Comparison of ENCODE assay signal across 30 cellular contexts in the genomic region with DNA sequence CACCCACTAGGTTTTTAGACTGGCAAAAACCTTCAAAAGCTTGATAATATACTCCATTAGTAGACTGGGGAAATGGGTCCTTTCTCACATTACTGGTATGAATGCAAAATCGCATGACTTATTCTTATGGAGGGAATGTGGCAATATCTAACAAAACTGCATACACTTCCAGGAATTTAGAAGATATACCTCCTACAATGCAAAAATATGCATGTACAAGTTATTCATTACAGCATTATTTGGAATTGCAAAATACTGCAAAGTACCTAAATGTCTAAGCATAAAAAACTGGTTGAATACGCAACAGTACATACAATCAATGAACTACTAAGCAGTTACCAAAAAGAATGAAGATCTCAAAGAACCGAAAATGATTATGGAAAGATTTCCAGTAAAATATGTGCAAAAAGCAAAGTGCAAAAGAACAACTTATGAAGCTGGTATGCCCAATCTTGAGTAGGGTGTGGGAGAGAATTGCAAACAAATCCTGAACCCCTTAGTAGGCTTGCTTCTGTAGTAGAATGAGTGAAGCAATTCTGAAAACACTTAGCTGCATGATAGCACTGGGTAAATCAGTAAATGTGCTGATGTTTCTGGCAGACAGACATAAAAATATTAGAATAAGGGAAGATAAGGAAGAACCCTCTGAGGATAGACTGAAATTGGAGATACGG.
A peak's percentile ranks its signal among the peaks of the same experiment; 100 is the strongest.
DNase-seq lines count a peak whose midpoint lies in the region; ATAC-seq, FAIRE-seq and TF ChIP-seq lines count a peak whose summit lies in the region.
"Had no signal": no experiment of that assay in that cellular context is flagged by ENCODE, and none has a peak within 500 bp of the region (broad histone marks: within the 10 kb centered on the region; RNA-seq: fewer than 3 reads in every experiment).

No MANE protein-coding gene starts in this region.

- H3K4me3 Mint-ChIP-seq in astrocyte (ENCODE audit: unreplicated experiment): no peak overlapping the region
- H3K4me3 Mint-ChIP-seq in activated T-helper 2 cell treated with anti-CD3 and anti-CD28 coated beads, Interferon-gamma antibody, Interleukin-2, Interleukin-4, amounts not matched to agents 10 μg/mL and 5 μg/mL and 100 μg/mL, durations not matched to agents 14 hours and 24 hours and 36 hours (ENCODE audit: low read depth): no peak overlapping the region
- H3K4me3 Mint-ChIP-seq in activated T-cell treated with anti-CD3 and anti-CD28 coated beads, Interleukin-2, amount 50 U/mL, for 4 hours: no peak overlapping the region
- H3K4me3 Mint-ChIP-seq: activated CD8-positive, alpha-beta memory T cell treated with anti-CD3 and anti-CD28 coated beads, Interleukin-2, amount 10 ng/mL, durations not matched to agents 7 days and 5 days; brain; CD8-positive, alpha-beta T cell; H9; memory B cell; nephron progenitor cell; T-helper 1 cell treated with Interleukin-12 subunit alpha and Interleukin-12 subunit beta and Interleukin-4 antibody, amounts not matched to agents 30 μg/mL and 1 μg/mL, for 36 hours had no signal

- no peaks in the 10 kb centered on the region for H3K27me3 Mint-ChIP-seq in astrocyte (ENCODE audit: low read depth, unreplicated experiment)
- H3K27me3 Mint-ChIP-seq in activated T-helper 2 cell treated with anti-CD3 and anti-CD28 coated beads, Interferon-gamma antibody, Interleukin-2, Interleukin-4, amounts not matched to agents 10 μg/mL and 5 μg/mL and 100 μg/mL, durations not matched to agents 14 hours and 24 hours and 36 hours (ENCODE audit: low read depth): no peaks in the 10 kb centered on the region
- no peaks in the 10 kb centered on the region for H3K27me3 Mint-ChIP-seq in activated T-cell treated with anti-CD3 and anti-CD28 coated beads, Interleukin-2, amount 50 U/mL, for 4 hours (ENCODE audit: low read depth)
- H3K27me3 Mint-ChIP-seq: activated CD8-positive, alpha-beta memory T cell treated with anti-CD3 and anti-CD28 coated beads, Interleukin-2, amount 10 ng/mL, durations not matched to agents 7 days and 5 days; brain; memory B cell had no signal

- H3K36me3 ChIP-seq in astrocyte (ENCODE audit: insufficient read depth, low read length): no peaks in the 10 kb centered on the region
- no peaks in the 10 kb centered on the region for H3K36me3 ChIP-seq in aorta (ENCODE audit: control insufficient read depth in 1 of 2, insufficient read depth in 2 of 2, low read length in 1 of 2)
- H3K36me3 ChIP-seq in gastrocnemius medialis: no peaks in the 10 kb centered on the region
- H3K36me3 ChIP-seq: BE2C had no signal

- H3K27ac Mint-ChIP-seq in astrocyte (ENCODE audit: unreplicated experiment): no peak overlapping the region
- H3K27ac Mint-ChIP-seq in activated T-helper 2 cell treated with anti-CD3 and anti-CD28 coated beads, Interferon-gamma antibody, Interleukin-2, Interleukin-4, amounts not matched to agents 10 μg/mL and 5 μg/mL and 100 μg/mL, durations not matched to agents 14 hours and 24 hours and 36 hours: no peak overlapping the region
- H3K27ac Mint-ChIP-seq: activated CD8-positive, alpha-beta memory T cell treated with anti-CD3 and anti-CD28 coated beads, Interleukin-2, amount 10 ng/mL, durations not matched to agents 7 days and 5 days; brain; CD8-positive, alpha-beta T cell; H9; memory B cell; nephron progenitor cell; T-helper 1 cell treated with Interleukin-12 subunit alpha and Interleukin-12 subunit beta and Interleukin-4 antibody, amounts not matched to agents 30 μg/mL and 1 μg/mL, for 36 hours had no signal

- ATAC-seq in left cardiac atrium (peak; percentile 34 to 45), aorta (ENCODE audit: low FRiP score) (peak; percentile 26), gastrocnemius medialis (no peak)
- no peak for ATAC-seq in activated T-cell treated with anti-CD3 and anti-CD28 coated beads, Interleukin-2, amount 50 U/mL, for 4 hours
- ATAC-seq: activated CD8-positive, alpha-beta memory T cell treated with anti-CD3 and anti-CD28 coated beads, Interleukin-2, amount 10 ng/mL, durations not matched to agents 7 days and 5 days; CD8-positive, alpha-beta T cell; SK-N-SH treated with all-trans-retinoic acid at 6 μM for 48 hours had no signal

- no peak overlapping the region for H3K4me2 ChIP-seq in astrocyte (ENCODE audit: low read length)

- no peaks in the 10 kb centered on the region for H3K36me3 Mint-ChIP-seq in astrocyte (ENCODE audit: low read depth, unreplicated experiment)
- peaks cover 9% of the 10 kb centered on the region for H3K36me3 Mint-ChIP-seq in activated T-helper 2 cell treated with anti-CD3 and anti-CD28 coated beads, Interferon-gamma antibody, Interleukin-2, Interleukin-4, amounts not matched to agents 10 μg/mL and 5 μg/mL and 100 μg/mL, durations not matched to agents 14 hours and 24 hours and 36 hours (ENCODE audit: low read depth)
- H3K36me3 Mint-ChIP-seq in activated T-cell treated with anti-CD3 and anti-CD28 coated beads, Interleukin-2, amount 50 U/mL, for 4 hours (ENCODE audit: insufficient read depth): peaks cover 15% of the 10 kb centered on the region
- H3K36me3 Mint-ChIP-seq: activated CD8-positive, alpha-beta memory T cell treated with anti-CD3 and anti-CD28 coated beads, Interleukin-2, amount 10 ng/mL, durations not matched to agents 7 days and 5 days; brain had no signal

- DNase-seq in left cardiac atrium (no peak), cardiac septum (ENCODE audit: low spot score) (no peak), astrocyte (ENCODE audit: low read depth) (peak; percentile 15), iris pigment epithelial cell (ENCODE audit: low read depth) (peak; percentile 76), aorta (no peak), gastrocnemius medialis (no peak)
- no peak for DNase-seq in activated T-helper 2 cell treated with anti-CD3 and anti-CD28 coated beads, Interferon-gamma antibody, Interleukin-2, Interleukin-4, amounts not matched to agents 10 μg/mL and 5 μg/mL and 100 μg/mL, durations not matched to agents 14 hours and 24 hours and 36 hours (ENCODE audit: low spot score)
- DNase-seq in activated T-cell treated with anti-CD3 and anti-CD28 coated beads, Interleukin-2, amount 50 U/mL, for 4 hours: no peak
- DNase-seq: activated CD4-positive, CD25-positive, alpha-beta regulatory T cell; activated CD8-positive, alpha-beta memory T cell treated with anti-CD3 and anti-CD28 coated beads, Interleukin-2, amount 10 ng/mL, durations not matched to agents 7 days and 5 days; activated naive CD4-positive, alpha-beta T cell; activated T-cell treated with anti-CD3 and anti-CD28 coated beads, Interleukin-2, amount 50 U/mL, for 48 hours; BE2C; CD8-positive, alpha-beta T cell; H9; KBM-7; NCI-H1105; NCI-H1930; NCI-H524; nephron progenitor cell; stimulated activated naive CD4-positive, alpha-beta T cell had no signal

- H3K9me3 Mint-ChIP-seq in astrocyte (ENCODE audit: unreplicated experiment): no peaks in the 10 kb centered on the region
- H3K9me3 Mint-ChIP-seq in activated T-helper 2 cell treated with anti-CD3 and anti-CD28 coated beads, Interferon-gamma antibody, Interleukin-2, Interleukin-4, amounts not matched to agents 10 μg/mL and 5 μg/mL and 100 μg/mL, durations not matched to agents 14 hours and 24 hours and 36 hours: no peaks in the 10 kb centered on the region
- H3K9me3 Mint-ChIP-seq in activated T-cell treated with anti-CD3 and anti-CD28 coated beads, Interleukin-2, amount 50 U/mL, for 4 hours: no peaks in the 10 kb centered on the region
- H3K9me3 Mint-ChIP-seq: brain; CD8-positive, alpha-beta T cell; H9; memory B cell; nephron progenitor cell; T-helper 1 cell treated with Interleukin-12 subunit alpha and Interleukin-12 subunit beta and Interleukin-4 antibody, amounts not matched to agents 30 μg/mL and 1 μg/mL, for 36 hours had no signal

- 87 to 88% methylated on average over 4 of the region's 4 CpGs for WGBS in aorta, 2 donors

- H3K4me1 Mint-ChIP-seq in astrocyte (ENCODE audit: low read depth, unreplicated experiment): peaks cover 23% of the 10 kb centered on the region
- H3K4me1 Mint-ChIP-seq in activated T-helper 2 cell treated with anti-CD3 and anti-CD28 coated beads, Interferon-gamma antibody, Interleukin-2, Interleukin-4, amounts not matched to agents 10 μg/mL and 5 μg/mL and 100 μg/mL, durations not matched to agents 14 hours and 24 hours and 36 hours (ENCODE audit: low read depth): no peaks in the 10 kb centered on the region
- peaks cover 2% of the 10 kb centered on the region for H3K4me1 Mint-ChIP-seq in activated T-cell treated with anti-CD3 and anti-CD28 coated beads, Interleukin-2, amount 50 U/mL, for 4 hours (ENCODE audit: low read depth)
- H3K4me1 Mint-ChIP-seq: activated CD8-positive, alpha-beta memory T cell treated with anti-CD3 and anti-CD28 coated beads, Interleukin-2, amount 10 ng/mL, durations not matched to agents 7 days and 5 days had no signal

- H3K9me3 ChIP-seq in astrocyte (ENCODE audit: insufficient read depth, low read depth, low read length): no peaks in the 10 kb centered on the region
- no peaks in the 10 kb centered on the region for H3K9me3 ChIP-seq in aorta (ENCODE audit: control insufficient read depth, low read length)
- no peaks in the 10 kb centered on the region for H3K9me3 ChIP-seq in gastrocnemius medialis
- H3K9me3 ChIP-seq: BE2C, suprapubic skin had no signal

- no peak overlapping the region for H2AFZ ChIP-seq in astrocyte (ENCODE audit: low read depth, low read length)

- no peaks in the 10 kb centered on the region for H3K79me2 ChIP-seq in astrocyte (ENCODE audit: insufficient read depth, low read length)

- no peaks in the 10 kb centered on the region for H3K4me1 ChIP-seq in astrocyte (ENCODE audit: insufficient read depth, low read length)
- no peaks in the 10 kb centered on the region for H3K4me1 ChIP-seq in aorta (ENCODE audit: control insufficient read depth in 1 of 2, insufficient read depth in 2 of 2, low read length in 2 of 2)
- H3K4me1 ChIP-seq in gastrocnemius medialis: peaks cover 5 to 10% of the 10 kb centered on the region in 2 donors

- H4K20me1 ChIP-seq in astrocyte (ENCODE audit: insufficient read depth, low read length): no peaks in the 10 kb centered on the region

- TF ChIP-seq CTCF in astrocyte (IDR thresholded peaks at IDR 0.05; ENCODE audit: insufficient read depth, low read depth, low read length) (no peak), gastrocnemius medialis (IDR thresholded peaks at IDR 0.05 in 4 of 5, conservative IDR thresholded peaks at IDR 0.05 in 1 of 5) (no peak)

- in situ Hi-C loops in gastrocnemius medialis (cut with MboI; ENCODE audit: low sequenced_read_pairs in 4 of 4): no loop called here

- intact Hi-C loops in left cardiac atrium (cut with DNase I): no loop called here
- intact Hi-C loops in cardiac septum (cut with DNase I): no loop called here
- intact Hi-C loops in aorta (cut with DNase I): no loop called here
- intact Hi-C loops in activated T-helper 2 cell treated with anti-CD3 and anti-CD28 coated beads, Interferon-gamma antibody, Interleukin-2, Interleukin-4, amounts not matched to agents 10 μg/mL and 5 μg/mL and 100 μg/mL, durations not matched to agents 14 hours and 24 hours and 36 hours (cut with micrococcal nuclease): no loop called here
- intact Hi-C loops in gastrocnemius medialis (cut with DNase I; ENCODE audit: low total_unique reads): no loop called here

- FAIRE-seq in astrocyte (lab: Jason Lieb, UNC): peak; percentile 9
- FAIRE-seq: A204.1, GM12891, HTR-8/SVneo had no signal

- H3K4me3 ChIP-seq in astrocyte (ENCODE audit: insufficient read depth, low read depth, low read length): no peak overlapping the region
- no peak overlapping the region for H3K4me3 ChIP-seq in aorta (ENCODE audit: low read length in 2 of 2)
- no peak overlapping the region for H3K4me3 ChIP-seq in gastrocnemius medialis
- H3K4me3 ChIP-seq: skin epidermis, suprapubic skin had no signal

- H3K27ac ChIP-seq in astrocyte (ENCODE audit: low read depth, low read length) (no peak overlapping the region), aorta (ENCODE audit: low read depth in 1 of 2, low read length in 2 of 2) (no peak overlapping the region), gastrocnemius medialis (peak overlapping the region in 1 of 4 donors; percentile 27)
- H3K27ac ChIP-seq: skin epidermis had no signal

- no peak overlapping the region for H3K9ac ChIP-seq in astrocyte (ENCODE audit: low read length)

- TF ChIP-seq POLR2A in gastrocnemius medialis (IDR thresholded peaks at IDR 0.05): no peak

- H3K27me3 ChIP-seq in astrocyte (ENCODE audit: insufficient read depth, low read length) (no peaks in the 10 kb centered on the region), aorta (ENCODE audit: control insufficient read depth in 1 of 2, insufficient read depth in 2 of 2, low read length in 1 of 2) (no peaks in the 10 kb centered on the region), gastrocnemius medialis (no peaks in the 10 kb centered on the region)
- H3K27me3 ChIP-seq: BE2C, suprapubic skin had no signal

Comparison
In these comparisons a context has a peak if more than half of its experiments do, and no peak if none do; other contexts are left out.
1. ATAC-seq: peak in left cardiac atrium (2 of 2) and aorta (single experiment); none in activated T-cell treated with anti-CD3 and anti-CD28 coated beads, Interleukin-2, amount 50 U/mL, for 4 hours (0 of 2) and gastrocnemius medialis (0 of 2).
2. DNase-seq: peak in astrocyte (single experiment) and iris pigment epithelial cell (single experiment); none in left cardiac atrium (single experiment), cardiac septum (single experiment), aorta (0 of 2), activated T-helper 2 cell treated with anti-CD3 and anti-CD28 coated beads, Interferon-gamma antibody, Interleukin-2, Interleukin-4, amounts not matched to agents 10 μg/mL and 5 μg/mL and 100 μg/mL, durations not matched to agents 14 hours and 24 hours and 36 hours (single experiment), activated T-cell treated with anti-CD3 and anti-CD28 coated beads, Interleukin-2, amount 50 U/mL, for 4 hours (single experiment) and gastrocnemius medialis (0 of 2).